18 cellular contexts compared by ENCODE assay signal in genomic region chr10:23695825-23696420, GRCh38.
A peak's percentile ranks its signal among the peaks of the same experiment; 100 is the strongest.
DNase-seq lines count a peak whose midpoint lies in the region; ATAC-seq, FAIRE-seq and TF ChIP-seq lines count a peak whose summit lies in the region.
"Had no signal": no experiment of that assay in that cellular context is flagged by ENCODE, and none has a peak within 500 bp of the region (broad histone marks: within the 10 kb centered on the region; RNA-seq: fewer than 3 reads in every experiment).

No MANE protein-coding gene starts in this region.

- H3K4me1 Mint-ChIP-seq in nephron: peaks cover 9% of the 10 kb centered on the region
- no peaks in the 10 kb centered on the region for H3K4me1 Mint-ChIP-seq in immature natural killer cell

- ATAC-seq in GM18868 (IDR thresholded peaks at IDR 0.05; ENCODE audit: unreplicated experiment): no peak
- ATAC-seq: Right ventricle myocardium inferior had no signal

- TF ChIP-seq CTCF in 22Rv1 (IDR thresholded peaks at IDR 0.05): peak; percentile 12; the same call in 1 of the 2 replicates
- peak in 2 of 3 experiments; percentile 19 to 30; a peak in 2 of 4 replicates for TF ChIP-seq CTCF in H1 (IDR thresholded peaks at IDR 0.05; ENCODE audit: control extremely low read depth in 1 of 3, insufficient read depth in 1 of 3, low read depth in 1 of 3, low read length in 3 of 3)
- no peak for TF ChIP-seq CTCF in nephron (IDR thresholded peaks at IDR 0.05; ENCODE audit: unreplicated experiment in 3 of 3)

- H3K4me2 ChIP-seq in H1 (ENCODE audit: insufficient read depth in 1 of 2, low read depth in 2 of 2, low read length in 2 of 2): peak overlapping the region; percentile 90 to 95

- H3K18ac ChIP-seq in H1 (ENCODE audit: extremely low read depth, low read length): no peak overlapping the region

- no peak overlapping the region for H3K23ac ChIP-seq in H1 (ENCODE audit: insufficient read length)

- H2BK12ac ChIP-seq in H1 (ENCODE audit: low read depth, low read length): no peak overlapping the region

- H3K27ac ChIP-seq in 22Rv1 (no peak overlapping the region), HUES6 (ENCODE audit: low read depth, low read length) (no peak overlapping the region), H1 (ENCODE audit: low read depth, low read length) (no peak overlapping the region)
- H3K27ac ChIP-seq: colonic mucosa, epithelial cell of prostate, neutrophil had no signal

- TF ChIP-seq POLR2A in H1 (IDR thresholded peaks at IDR 0.05; ENCODE audit: control extremely low read depth in 1 of 2, low read depth in 2 of 2, low read length in 2 of 2): no peak

- CTCF ChIA-PET in H1 (lab: Charles Lee; ENCODE audit: partially characterized antibody): interaction anchor here (0.5 to 4.4 kb wide), 15 partner anchors 9 to 818 kb away, joined by 3 to 14 read pairs (median 3); no protein-coding TSS in a partner anchor

- H3K9me3 Mint-ChIP-seq in nephron: no peaks in the 10 kb centered on the region
- peaks cover 0 to 7% (median 0%) of the 10 kb centered on the region in 6 donors for H3K9me3 Mint-ChIP-seq in immature natural killer cell

- H3K27me3 Mint-ChIP-seq in nephron (ENCODE audit: low read depth) (peaks cover 88% of the 10 kb centered on the region), immature natural killer cell (ENCODE audit: low read depth in 3 of 3) (peaks cover 8 to 15% (median 12%) of the 10 kb centered on the region in 3 donors)

- H3K79me1 ChIP-seq in H1 (ENCODE audit: low read depth, low read length): no peaks in the 10 kb centered on the region

- no peaks in the 10 kb centered on the region for H3K36me3 ChIP-seq in HUES6 (ENCODE audit: control insufficient read depth, insufficient read depth, low read length)
- no peaks in the 10 kb centered on the region; a peak in 1 of 8 replicates for H3K36me3 ChIP-seq in H1 (ENCODE audit: control insufficient read depth in 2 of 4, insufficient read depth in 4 of 4, low read length in 3 of 4)
- H3K36me3 ChIP-seq: colonic mucosa, neutrophil had no signal

- H3K9ac ChIP-seq in HUES6 (ENCODE audit: low read length): no peak overlapping the region
- no peak overlapping the region for H3K9ac ChIP-seq in H1 (replicated peaks in 1 of 4; ENCODE audit: extremely low read depth in 1 of 4, low read depth in 3 of 4, low read length in 3 of 4)

- POLR2A ChIA-PET in H1 (lab: Charles Lee; ENCODE audit: partially characterized antibody): interaction anchor here (0.5 kb wide), 1 partner anchor 25 kb away, joined by 3 read pairs; no protein-coding TSS in a partner anchor

- H3K56ac ChIP-seq in H1 (replicated peaks; ENCODE audit: insufficient read length, low read depth, low read length): no peak overlapping the region

- H3K4me3 ChIP-seq in HUES6 (ENCODE audit: low read depth, low read length) (peak overlapping the region; percentile 68), H1 (ENCODE audit: extremely low read depth in 1 of 4, insufficient read depth in 2 of 4, low read depth in 3 of 4, low read length in 4 of 4) (peak overlapping the region; percentile 40 to 76 (median 51); a peak in 7 of 8 replicates)
- H3K4me3 ChIP-seq: colonic mucosa had no signal

- WGBS in H1 (ENCODE audit: extremely low coverage in 1 of 2, insufficient coverage in 1 of 2, insufficient read length in 1 of 2, insufficient replicate concordance in 2 of 2, low coverage in 1 of 2, low lambda C conversion rate in 2 of 2, missing lambda C conversion rate in 1 of 2), 2 experiments: 12% methylated on average over 36 of the region's 36 CpGs; no CpG with 5 or more reads in 1 of the 2 experiments

- no peak overlapping the region for H2BK20ac ChIP-seq in H1 (ENCODE audit: low read length)

- H2BK5ac ChIP-seq in H1 (ENCODE audit: low read depth, low read length): no peak overlapping the region

- H3K27ac Mint-ChIP-seq in nephron (peak overlapping the region in 1 of 3 experiments; percentile 44), immature natural killer cell (no peak overlapping the region)

- no peak overlapping the region for H2BK120ac ChIP-seq in H1 (replicated peaks; ENCODE audit: low read depth, low read length)

- no peak for TF ChIP-seq EP300 in H1 (IDR thresholded peaks at IDR 0.05; ENCODE audit: borderline replicate concordance in 1 of 2, low read depth in 2 of 2, low read length in 2 of 2)

- no peak overlapping the region for H2AK5ac ChIP-seq in H1 (ENCODE audit: low read depth, low read length)

- no peak overlapping the region for H2BK15ac ChIP-seq in H1 (ENCODE audit: low read length)

- H3K9me3 ChIP-seq in HUES6 (ENCODE audit: control insufficient read depth, insufficient read depth, low read depth, low read length) (no peaks in the 10 kb centered on the region), H1 (ENCODE audit: insufficient read depth in 2 of 2, low read depth in 1 of 2, low read length in 1 of 2) (no peaks in the 10 kb centered on the region)
- H3K9me3 ChIP-seq: colonic mucosa, neutrophil had no signal

- no peak overlapping the region for H4K8ac ChIP-seq in H1 (ENCODE audit: extremely low read depth, insufficient read depth, low read length)

- no peak overlapping the region for H4K91ac ChIP-seq in H1 (replicated peaks; ENCODE audit: insufficient read length, low read length)

- H4K5ac ChIP-seq in H1 (ENCODE audit: insufficient read length, low read depth, low read length): no peak overlapping the region

- H3K4me3 Mint-ChIP-seq in nephron (peak overlapping the region; percentile 87 to 89 (median 87)), immature natural killer cell (no peak overlapping the region)

- no peak overlapping the region for H3K14ac ChIP-seq in H1 (ENCODE audit: insufficient read length)

- H3K4me1 ChIP-seq in HUES6 (ENCODE audit: control insufficient read depth, insufficient read depth, low read length): peaks cover 3% of the 10 kb centered on the region; the same call in 1 of the 2 replicates
- peaks cover 1 to 11% (median 5%) of the 10 kb centered on the region in 4 experiments; a peak in 4 of 7 replicates for H3K4me1 ChIP-seq in H1 (replicated peaks in 1 of 4; ENCODE audit: control insufficient read depth in 3 of 4, insufficient read depth in 4 of 4, low read length in 3 of 4)
- H3K4me1 ChIP-seq: colonic mucosa had no signal

- no peak for FAIRE-seq in H1 (lab: Jason Lieb, UNC)
- FAIRE-seq: keratinocyte had no signal

- H3K27me3 ChIP-seq in HUES6 (ENCODE audit: control insufficient read depth, insufficient read depth, low read length) (peaks cover 99% of the 10 kb centered on the region), H1 (replicated peaks in 1 of 4; ENCODE audit: control insufficient read depth in 3 of 4, extremely low read depth in 1 of 4, insufficient read depth in 3 of 4, low read length in 3 of 4) (peaks cover 41 to 60% (median 51%) of the 10 kb centered on the region in 4 experiments)

- no peak overlapping the region for H3K4ac ChIP-seq in H1 (replicated peaks; ENCODE audit: insufficient read length, low read depth, low read length)

- DNase-seq in H1 (ENCODE audit: low read depth in 1 of 2, low spot score in 2 of 2) (peak in 1 of 2 experiments; percentile 51), GM19240 (ENCODE audit: insufficient read length, low spot score) (no peak), NCI-H146 (lab: John Stamatoyannopoulos, UW) (no peak), immature natural killer cell (no peak)
- DNase-seq: activated CD8-positive, alpha-beta memory T cell treated with anti-CD3 and anti-CD28 coated beads for 24 hours; colonic mucosa; foreskin melanocyte; NCI-H1930; NCI-H446 treated with DMSO at 0.1 percent for 48 hours; T-helper 1 cell had no signal

- peak; percentile 29 to 46; a peak in 3 of 4 replicates for TF ChIP-seq RAD21 in H1 (IDR thresholded peaks at IDR 0.05 in 1 of 2, conservative IDR thresholded peaks at IDR 0.05 in 1 of 2; ENCODE audit: low read depth in 2 of 2, low read length in 2 of 2)

- no peaks in the 10 kb centered on the region for H3K79me2 ChIP-seq in H1 (ENCODE audit: control insufficient read depth in 1 of 2, insufficient read depth in 2 of 2, low read length in 2 of 2)

- H3K36me3 Mint-ChIP-seq in nephron (ENCODE audit: low read depth) (no peaks in the 10 kb centered on the region), immature natural killer cell (no peaks in the 10 kb centered on the region)

- H2AFZ ChIP-seq in H1 (ENCODE audit: low read length): no peak overlapping the region

- peaks cover 13% of the 10 kb centered on the region; the same call in 1 of the 2 replicates for H3K23me2 ChIP-seq in H1 (ENCODE audit: low read depth, low read length)

- H4K20me1 ChIP-seq in H1 (replicated peaks in 1 of 2; ENCODE audit: control insufficient read depth in 1 of 2, insufficient read depth in 2 of 2, low read length in 2 of 2): peaks cover 1 to 4% of the 10 kb centered on the region in 2 experiments

TF ChIP-seq in H1, 55 proteins besides CTCF, POLR2A, EP300 and RAD21:
- TF ChIP-seq CTBP2 (IDR thresholded peaks at IDR 0.05; ENCODE audit: borderline replicate concordance, insufficient read depth, insufficient read length, low read length) (no peak), MAFK (IDR thresholded peaks at IDR 0.05; ENCODE audit: low read depth, low read length) (no peak), RBBP5 (IDR thresholded peaks at IDR 0.05; ENCODE audit: borderline replicate concordance, low read depth, low read length) (no peak), SIX5 (IDR thresholded peaks at IDR 0.05; ENCODE audit: low read depth, low read length) (no peak), SUZ12 (IDR thresholded peaks at IDR 0.05; ENCODE audit: low read length) (peak; percentile 63), EZH2 (IDR thresholded peaks at IDR 0.05; ENCODE audit: low read depth, low read length, severe bottlenecking) (peak; percentile 52), POU5F1 (IDR thresholded peaks at IDR 0.05; ENCODE audit: low read depth, low read length) (no peak), ASH2L (IDR thresholded peaks at IDR 0.05; ENCODE audit: low read length) (no peak), NANOG (IDR thresholded peaks at IDR 0.05; ENCODE audit: insufficient read depth, low read depth, low read length, poor library complexity, severe bottlenecking) (no peak), YY1 (IDR thresholded peaks at IDR 0.05; ENCODE audit: low read depth, low read length) (no peak), ZNF274 (IDR thresholded peaks at IDR 0.05; ENCODE audit: borderline replicate concordance, extremely low read depth, low read length) (no peak)

Comparison
In these comparisons a context has a peak if more than half of its experiments do, and no peak if none do; other contexts are left out.
1. CTCF ChIP-seq: peak in 22Rv1 (single experiment) and H1 (2 of 3); none in nephron (0 of 3).
2. H3K4me3 Mint-ChIP-seq: peak in nephron (3 of 3); none in immature natural killer cell (0 of 5).